Comparison of ENCODE assay signal across 13 cellular contexts in genomic region chr3:54034971-54035370, GRCh38.
DNase-seq lines count a peak whose midpoint lies in the region; TF ChIP-seq lines count a peak whose summit lies in the region.
"Had no signal": no experiment of that assay in that cellular context is flagged by ENCODE, and none has a peak within 500 bp of the region (broad histone marks: within the 10 kb centered on the region; RNA-seq: fewer than 3 reads in every experiment).

No MANE protein-coding gene starts in this region.

- no TSS peak for BruUV-seq in mammary epithelial cell (replicated peaks; lab: Mats Ljungman, UMichigan)

- H3K4me1 ChIP-seq in mammary epithelial cell (ENCODE audit: insufficient read depth, low read length) (peaks cover 22% of the 10 kb centered on the region), stomach (no peaks in the 10 kb centered on the region)

- intact Hi-C loops in mammary epithelial cell (cut with micrococcal nuclease), result no loop called here
- intact Hi-C loops in stomach (cut with DNase I; ENCODE audit: low total_unique reads), result no loop called here

- H3K4me2 ChIP-seq in mammary epithelial cell (ENCODE audit: insufficient read depth, low read depth, low read length), result no peak overlapping the region
- H3K4me2 ChIP-seq: PC-9 had no signal

- CTCF ChIA-PET in mammary epithelial cell (lab: Charles Lee; ENCODE audit: low non-redundant PET), result no interaction called here

- TF ChIP-seq CTCF in mammary epithelial cell (conservative IDR thresholded peaks at IDR 0.05 in 1 of 2, IDR thresholded peaks at IDR 0.05 in 1 of 2; ENCODE audit: extremely low read depth in 1 of 2, insufficient read depth in 1 of 2, low read depth in 1 of 2, low read length in 2 of 2) (peak; percentile 4 to 6), stomach (IDR thresholded peaks at IDR 0.05) (no peak)

- no peaks in the 10 kb centered on the region for H3K79me2 ChIP-seq in mammary epithelial cell (ENCODE audit: insufficient read depth, low read length)

- WGBS in mammary epithelial cell (ENCODE audit: low coverage, missing lambda C conversion rate), result 21% methylated on average over 4 of the region's 4 CpGs
- 77 to 89% (median 82%) methylated on average over 4 of the region's 4 CpGs for WGBS in stomach, 5 donors

- no peak for TF ChIP-seq POLR2A in stomach (IDR thresholded peaks at IDR 0.05)

- peak; percentile 69 for DNase-seq in Daoy (ENCODE audit: low read depth)
- peak; percentile 25 for DNase-seq in HT1080 (ENCODE audit: low read depth)
- DNase-seq in mammary epithelial cell, result peak; percentile 78
- peak; percentile 12 for DNase-seq in middle frontal gyrus (ENCODE audit: extremely low spot score, low spot score)
- DNase-seq in activated T-cell treated with anti-CD3 and anti-CD28 coated beads, Interleukin-2, amount 50 U/mL, for 1 hour, result no peak
- DNase-seq in NCI-H2107 (lab: John Stamatoyannopoulos, UW), result no peak
- DNase-seq in stomach, result no peak
- DNase-seq: C1 segment of cervical spinal cord, KG1, NCI-H1417 treated with DMSO at 0.1 percent for 48 hours, NCI-H1930, NCI-H526, PC-9 had no signal

- H3K27ac ChIP-seq in mammary epithelial cell (ENCODE audit: insufficient read depth, low read depth, low read length), result peak overlapping the region; percentile 3
- no peak overlapping the region for H3K27ac ChIP-seq in stomach
- H3K27ac ChIP-seq: PC-9 had no signal

- peak overlapping the region; percentile 44 for H2AFZ ChIP-seq in mammary epithelial cell (ENCODE audit: low read depth, low read length)
- H2AFZ ChIP-seq: PC-9 had no signal

- TF ChIP-seq EP300 in stomach (IDR thresholded peaks at IDR 0.05), result no peak

- H4K20me1 ChIP-seq in mammary epithelial cell (ENCODE audit: insufficient read depth, low read length), result no peaks in the 10 kb centered on the region

- H3K9me3 ChIP-seq in mammary epithelial cell (replicated peaks; ENCODE audit: insufficient read depth, low read length) (no peaks in the 10 kb centered on the region), stomach (no peaks in the 10 kb centered on the region)

- dilution Hi-C loops in mammary epithelial cell (cut with HindIII; ENCODE audit: low sequenced_read_pairs), result no loop called here

- no peak overlapping the region for H3K9ac ChIP-seq in mammary epithelial cell (ENCODE audit: insufficient read depth, low read length)

- H3K36me3 ChIP-seq in mammary epithelial cell (ENCODE audit: insufficient read depth, low read length) (no peaks in the 10 kb centered on the region), stomach (no peaks in the 10 kb centered on the region)

- in situ Hi-C loops in mammary epithelial cell (cut with MboI; ENCODE audit: low sequenced_read_pairs in 2 of 2), result no loop called here

- no peaks in the 10 kb centered on the region for H3K27me3 ChIP-seq in mammary epithelial cell (ENCODE audit: insufficient read depth, low read length)
- H3K27me3 ChIP-seq in stomach, result no peaks in the 10 kb centered on the region

- H3K4me3 ChIP-seq in mammary epithelial cell (replicated peaks in 1 of 3; ENCODE audit: insufficient read depth in 1 of 3, low read depth in 2 of 3, low read length in 3 of 3), result no peak overlapping the region
- H3K4me3 ChIP-seq in stomach, result no peak overlapping the region
- H3K4me3 ChIP-seq: PC-9 had no signal

Comparison
In these comparisons a context has a peak if more than half of its experiments do, and no peak if none do; other contexts are left out.
1. DNase-seq: peak in Daoy (single experiment), HT1080 (single experiment), mammary epithelial cell (single experiment) and middle frontal gyrus (single experiment); none in activated T-cell treated with anti-CD3 and anti-CD28 coated beads, Interleukin-2, amount 50 U/mL, for 1 hour (single experiment), NCI-H2107 (single experiment) and stomach (single experiment).
2. CTCF ChIP-seq: peak in mammary epithelial cell (2 of 2); none in stomach (0 of 7).